ENCODE assay signal across 2 cellular contexts in the genomic region with DNA sequence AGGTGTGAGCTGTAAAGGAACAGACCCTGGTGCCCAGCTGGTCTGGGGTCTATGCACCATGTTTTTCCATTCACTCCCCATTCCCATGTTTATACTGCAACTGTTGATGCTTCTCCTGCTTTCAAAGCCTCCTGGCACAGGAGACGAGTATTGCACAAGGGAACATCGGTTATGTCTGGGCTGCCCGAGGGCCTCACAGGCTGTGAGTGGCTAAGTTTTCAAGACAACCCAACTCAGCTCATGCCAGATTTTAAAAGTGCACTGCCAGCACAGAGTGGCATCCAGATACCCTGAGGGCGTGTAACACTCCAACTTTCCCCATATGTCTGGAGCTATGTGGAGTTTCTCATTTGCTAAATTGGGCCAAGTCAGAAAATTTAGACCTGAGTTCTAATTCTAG.
TF ChIP-seq lines count a peak whose summit lies in the region.

No MANE protein-coding gene starts in this region.

TF ChIP-seq in IMR-90, 13 proteins besides CTCF, POLR2A, EP300 and RAD21:
- TF ChIP-seq, protein P1, sequence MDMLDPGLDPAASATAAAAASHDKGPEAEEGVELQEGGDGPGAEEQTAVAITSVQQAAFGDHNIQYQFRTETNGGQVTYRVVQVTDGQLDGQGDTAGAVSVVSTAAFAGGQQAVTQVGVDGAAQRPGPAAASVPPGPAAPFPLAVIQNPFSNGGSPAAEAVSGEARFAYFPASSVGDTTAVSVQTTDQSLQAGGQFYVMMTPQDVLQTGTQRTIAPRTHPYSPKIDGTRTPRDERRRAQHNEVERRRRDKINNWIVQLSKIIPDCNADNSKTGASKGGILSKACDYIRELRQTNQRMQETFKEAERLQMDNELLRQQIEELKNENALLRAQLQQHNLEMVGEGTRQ (IDR thresholded peaks at IDR 0.05; ENCODE audit: low read depth, low read length): no peak
- TF ChIP-seq CEBPB (IDR thresholded peaks at IDR 0.05; ENCODE audit: low read depth, low read length): peak; percentile 9; the same call in 1 of the 2 replicates

TF ChIP-seq in SK-N-SH treated with all-trans-retinoic acid at 6 μM for 48 hours, 23 proteins besides CTCF, POLR2A, EP300 and RAD21:
- no peak for TF ChIP-seq PATZ1 (CRISPR knock-in tag; IDR thresholded peaks at IDR 0.05; ENCODE audit: borderline replicate concordance)
- TF ChIP-seq ARNTL (CRISPR knock-in tag; IDR thresholded peaks at IDR 0.05; ENCODE audit: borderline replicate concordance, low read depth): no peak
- TF ChIP-seq, protein P2, sequence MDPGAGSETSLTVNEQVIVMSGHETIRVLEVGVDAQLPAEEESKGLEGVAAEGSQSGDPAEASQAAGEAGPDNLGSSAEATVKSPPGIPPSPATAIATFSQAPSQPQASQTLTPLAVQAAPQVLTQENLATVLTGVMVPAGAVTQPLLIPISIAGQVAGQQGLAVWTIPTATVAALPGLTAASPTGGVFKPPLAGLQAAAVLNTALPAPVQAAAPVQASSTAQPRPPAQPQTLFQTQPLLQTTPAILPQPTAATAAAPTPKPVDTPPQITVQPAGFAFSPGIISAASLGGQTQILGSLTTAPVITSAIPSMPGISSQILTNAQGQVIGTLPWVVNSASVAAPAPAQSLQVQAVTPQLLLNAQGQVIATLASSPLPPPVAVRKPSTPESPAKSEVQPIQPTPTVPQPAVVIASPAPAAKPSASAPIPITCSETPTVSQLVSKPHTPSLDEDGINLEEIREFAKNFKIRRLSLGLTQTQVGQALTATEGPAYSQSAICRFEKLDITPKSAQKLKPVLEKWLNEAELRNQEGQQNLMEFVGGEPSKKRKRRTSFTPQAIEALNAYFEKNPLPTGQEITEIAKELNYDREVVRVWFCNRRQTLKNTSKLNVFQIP (CRISPR knock-in tag; IDR thresholded peaks at IDR 0.05; ENCODE audit: borderline replicate concordance, low read depth): no peak
- no peak for TF ChIP-seq TCF4 (CRISPR knock-in tag; IDR thresholded peaks at IDR 0.05; ENCODE audit: borderline replicate concordance)
- no peak for TF ChIP-seq ESRRG (CRISPR knock-in tag; IDR thresholded peaks at IDR 0.05)
